ENCODE assay signal across 14 cellular contexts in genomic region chr2:157032019-157032418, GRCh38.
DNase-seq lines count a peak whose midpoint lies in the region; ATAC-seq, FAIRE-seq and TF ChIP-seq lines count a peak whose summit lies in the region.
"Had no signal": no experiment of that assay in that cellular context is flagged by ENCODE, and none has a peak within 500 bp of the region (broad histone marks: within the 10 kb centered on the region; RNA-seq: fewer than 3 reads in every experiment).

No MANE protein-coding gene starts in this region.

- no peak for TF ChIP-seq RAD21 in HepG2 (CRISPR knock-in tag; IDR thresholded peaks at IDR 0.05)

- H4K20me1 ChIP-seq in HepG2 (ENCODE audit: insufficient read depth, low read length): no peaks in the 10 kb centered on the region

- BruUV-seq in HepG2 (replicated peaks; lab: Mats Ljungman, UMichigan): no TSS peak

- H3K27ac ChIP-seq in HepG2 (ENCODE audit: extremely low read length, insufficient read depth, low read length) (no peak overlapping the region), right lobe of liver (no peak overlapping the region), gastroesophageal sphincter (peak overlapping the region in 3 of 4 donors; percentile 5 to 65 (median 11)), sigmoid colon (peak overlapping the region in 1 of 4 donors; percentile 22)

- POLR2A ChIA-PET in HepG2 (lab: Yijun Ruan, JAX): no interaction called here

- H3K9me3 ChIP-seq in HepG2 (ENCODE audit: low read length) (no peaks in the 10 kb centered on the region), right lobe of liver (no peaks in the 10 kb centered on the region), adipocyte (ENCODE audit: control insufficient read depth, low read length) (no peaks in the 10 kb centered on the region), gastroesophageal sphincter (no peaks in the 10 kb centered on the region), sigmoid colon (no peaks in the 10 kb centered on the region)

- no peak for TF ChIP-seq CTCF in HepG2 (CRISPR knock-in tag; IDR thresholded peaks at IDR 0.05)
- no peak for TF ChIP-seq CTCF in right lobe of liver (IDR thresholded peaks at IDR 0.05)
- no peak for TF ChIP-seq CTCF in gastroesophageal sphincter (IDR thresholded peaks at IDR 0.05)
- no peak for TF ChIP-seq CTCF in sigmoid colon (IDR thresholded peaks at IDR 0.05)
- TF ChIP-seq CTCF in D721Med (IDR thresholded peaks at IDR 0.05; ENCODE audit: insufficient read depth, missing control alignments): no peak

- FAIRE-seq in HepG2 (lab: Jason Lieb, UNC): no peak
- FAIRE-seq in urothelium cell line (lab: Jason Lieb, UNC): no peak
- no peak for FAIRE-seq in D721Med (lab: Jason Lieb, UNC)
- FAIRE-seq: GM19239 had no signal

- H3K4me2 ChIP-seq in HepG2 (ENCODE audit: low read depth, low read length): no peak overlapping the region

- peak; percentile 46 for DNase-seq in HepG2 (ENCODE audit: low spot score)
- DNase-seq in right lobe of liver: no peak
- peak; percentile 87 for DNase-seq in adipocyte (ENCODE audit: low read depth)
- peak; percentile 70 for DNase-seq in urothelium cell line (ENCODE audit: low spot score)
- no peak for DNase-seq in sigmoid colon
- no peak for DNase-seq in posterior cingulate gyrus
- no peak for DNase-seq in D721Med (ENCODE audit: insufficient read length, low spot score)
- DNase-seq: activated CD4-positive, alpha-beta T cell treated with anti-CD3 and anti-CD28 coated beads for 48 hours; activated naive CD4-positive, alpha-beta T cell treated with Interleukin-2 at 50 U/mL for 16 hours; AML-193; NCI-H2081 treated with DMSO at 0.1 percent for 48 hours; right cardiac atrium had no signal

- WGBS in HepG2 (ENCODE audit: low lambda C conversion rate): 33% methylated on average over 2 of the region's 2 CpGs
- WGBS in right lobe of liver (ENCODE audit: insufficient coverage, low coverage, low lambda C conversion rate, missing lambda C conversion rate): 48% methylated on average over 2 of the region's 2 CpGs
- WGBS in gastroesophageal sphincter (ENCODE audit: low coverage in 1 of 2), 2 donors: 12 to 19% methylated on average over 2 of the region's 2 CpGs
- 81 to 82% methylated on average over 2 of the region's 2 CpGs for WGBS in sigmoid colon, 2 donors

- no peaks in the 10 kb centered on the region for H3K79me2 ChIP-seq in HepG2 (ENCODE audit: insufficient read depth, low read length)

- TF ChIP-seq EP300 in HepG2 (IDR thresholded peaks at IDR 0.05; ENCODE audit: low read depth in 2 of 2, low read length in 2 of 2): no peak
- no peak for TF ChIP-seq EP300 in HepG2 (CRISPR knock-in tag; IDR thresholded peaks at IDR 0.05; ENCODE audit: borderline replicate concordance)
- TF ChIP-seq EP300 in gastroesophageal sphincter (IDR thresholded peaks at IDR 0.05): peak; percentile 35
- TF ChIP-seq EP300 in sigmoid colon (IDR thresholded peaks at IDR 0.05): no peak

- in situ Hi-C loops in HepG2 (cut with HindIII; ENCODE audit: extremely low pct_ligation_motif_present, low pct_unique_long_range_greater_than_20kb): no loop called here

- H3K27me3 ChIP-seq in HepG2 (ENCODE audit: control insufficient read depth in 1 of 2, insufficient read depth in 2 of 2, low read length in 2 of 2): no peaks in the 10 kb centered on the region
- no peaks in the 10 kb centered on the region for H3K27me3 ChIP-seq in right lobe of liver
- H3K27me3 ChIP-seq in adipocyte (replicated peaks; ENCODE audit: control insufficient read depth, insufficient read depth, low read length): no peaks in the 10 kb centered on the region
- no peaks in the 10 kb centered on the region for H3K27me3 ChIP-seq in gastroesophageal sphincter
- H3K27me3 ChIP-seq in sigmoid colon: no peaks in the 10 kb centered on the region

- ATAC-seq in HepG2 (no peak), right lobe of liver (no peak), gastroesophageal sphincter (peak; percentile 80)
- ATAC-seq: right cardiac atrium had no signal

- intact Hi-C loops in HepG2 (cut with micrococcal nuclease; ENCODE audit: unreplicated experiment): no loop called here
- intact Hi-C loops in right lobe of liver (cut with DNase I): no loop called here
- intact Hi-C loops in sigmoid colon (cut with DNase I): no loop called here
- intact Hi-C loops in posterior cingulate gyrus (cut with DNase I): no loop called here

- TF ChIP-seq POLR2A in HepG2 (IDR thresholded peaks at IDR 0.05; ENCODE audit: insufficient read depth in 1 of 2, low read depth in 2 of 2, low read length in 2 of 2) (no peak), right lobe of liver (IDR thresholded peaks at IDR 0.05) (no peak), gastroesophageal sphincter (IDR thresholded peaks at IDR 0.05) (no peak), sigmoid colon (IDR thresholded peaks at IDR 0.05) (no peak)

- H3K36me3 ChIP-seq in HepG2 (replicated peaks in 1 of 2; ENCODE audit: control insufficient read depth in 1 of 2, insufficient read depth in 2 of 2, low read length in 2 of 2) (no peaks in the 10 kb centered on the region), right lobe of liver (no peaks in the 10 kb centered on the region), adipocyte (ENCODE audit: control insufficient read depth, insufficient read depth, low read length, severe bottlenecking) (no peaks in the 10 kb centered on the region), gastroesophageal sphincter (no peaks in the 10 kb centered on the region), sigmoid colon (no peaks in the 10 kb centered on the region)

- H3K4me3 ChIP-seq in HepG2 (replicated peaks in 1 of 3; ENCODE audit: insufficient read depth in 1 of 3, low read depth in 2 of 3, low read length in 3 of 3) (no peak overlapping the region), right lobe of liver (no peak overlapping the region), adipocyte (ENCODE audit: low read length) (peak overlapping the region; percentile 14), gastroesophageal sphincter (no peak overlapping the region), sigmoid colon (no peak overlapping the region)

- CTCF ChIA-PET in HepG2 (lab: Yijun Ruan, JAX; ENCODE audit: low intra/inter-chr PET ratio, low total read pairs): no interaction called here

- H2AFZ ChIP-seq in HepG2 (ENCODE audit: low read length): no peak overlapping the region

- H3K4me1 ChIP-seq in HepG2 (ENCODE audit: insufficient read depth, low read length) (no peaks in the 10 kb centered on the region), right lobe of liver (no peaks in the 10 kb centered on the region), adipocyte (ENCODE audit: control insufficient read depth, insufficient read depth, low read length) (peaks cover 4% of the 10 kb centered on the region), gastroesophageal sphincter (peaks cover 0 to 7% (median 3%) of the 10 kb centered on the region in 3 donors), sigmoid colon (no peaks in the 10 kb centered on the region)

- H3K9ac ChIP-seq in HepG2 (ENCODE audit: insufficient read depth, low read depth, low read length) (no peak overlapping the region), adipocyte (ENCODE audit: low read length) (peak overlapping the region; percentile 31)

TF ChIP-seq in HepG2, 621 proteins besides CTCF, POLR2A, EP300 and RAD21:
- no peak for TF ChIP-seq ZBTB49 (CRISPR knock-in tag; IDR thresholded peaks at IDR 0.05; ENCODE audit: borderline replicate concordance)
- no peak for TF ChIP-seq IKZF5 (CRISPR knock-in tag; IDR thresholded peaks at IDR 0.05)
- TF ChIP-seq PLRG1 (conservative IDR thresholded peaks at IDR 0.05): no peak
- TF ChIP-seq KDM5A (IDR thresholded peaks at IDR 0.05; ENCODE audit: borderline replicate concordance, low read length): no peak
- TF ChIP-seq NFE2 (CRISPR knock-in tag; IDR thresholded peaks at IDR 0.05): no peak
TF ChIP-seq in HepG2: peak in this region for 0.

Comparison
In these comparisons a context has a peak if more than half of its experiments do, and no peak if none do; other contexts are left out.
1. DNase-seq: peak in HepG2 (single experiment), adipocyte (single experiment) and urothelium cell line (single experiment); none in right lobe of liver (0 of 3), sigmoid colon (single experiment), posterior cingulate gyrus (0 of 10) and D721Med (single experiment).
2. H3K27ac ChIP-seq: peak in gastroesophageal sphincter (3 of 4); none in HepG2 (single experiment) and right lobe of liver (0 of 3).